Comparison of ENCODE assay signal across 11 cellular contexts in the genomic region with DNA sequence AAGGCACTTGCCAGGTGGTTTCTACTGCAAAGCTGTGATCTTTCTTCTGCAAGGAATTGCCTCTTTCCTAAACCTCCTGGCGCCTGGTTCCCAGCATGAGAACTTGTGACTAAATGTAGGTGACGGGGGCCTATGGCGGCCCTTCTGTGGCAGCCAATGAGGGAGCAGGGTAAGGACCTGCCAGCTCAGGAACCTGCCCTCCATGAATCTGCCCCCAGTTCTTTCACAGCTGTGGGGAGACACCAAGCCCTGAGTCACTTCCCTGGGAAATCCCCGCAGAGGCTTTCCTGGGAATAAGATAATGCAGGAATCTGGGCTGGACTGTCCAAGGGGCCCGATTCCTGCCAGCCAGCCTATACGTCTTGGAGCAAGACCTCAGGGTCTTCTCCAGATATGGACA.
A peak's percentile ranks its signal among the peaks of the same experiment; 100 is the strongest.
DNase-seq lines count a peak whose midpoint lies in the region; TF ChIP-seq lines count a peak whose summit lies in the region.
"Had no signal": no experiment of that assay in that cellular context is flagged by ENCODE, and none has a peak within 500 bp of the region (broad histone marks: within the 10 kb centered on the region; RNA-seq: fewer than 3 reads in every experiment).

No MANE protein-coding gene starts in this region.

- POLR2A ChIA-PET in GM10248 (lab: Yijun Ruan, JAX), result no interaction called here

- TF ChIP-seq CTCF in foreskin fibroblast (IDR thresholded peaks at IDR 0.05; ENCODE audit: low read depth, low read length) (no peak), GM10248 (IDR thresholded peaks at IDR 0.05; ENCODE audit: control extremely low read depth, extremely low read depth, low read depth, missing control alignments) (no peak)

- H3K4me3 ChIP-seq in foreskin fibroblast (ENCODE audit: low read depth in 1 of 2, low read length in 2 of 2), result no peak overlapping the region
- no peak overlapping the region for H3K4me3 ChIP-seq in skeletal muscle cell (ENCODE audit: low read depth, low read length)
- H3K4me3 ChIP-seq: lung had no signal

- peak; percentile 78 for DNase-seq in NCI-H2171 treated with DMSO at 0.1 percent for 48 hours (lab: John Stamatoyannopoulos, UW)
- no peak for DNase-seq in NCI-H2171 (lab: John Stamatoyannopoulos, UW)
- DNase-seq in T1000 (lab: John Stamatoyannopoulos, UW), result peak; percentile 68
- peak; percentile 26 to 59 for DNase-seq in foreskin fibroblast
- DNase-seq in skeletal muscle cell (ENCODE audit: low read depth), result peak; percentile 21
- no peak for DNase-seq in GM10248 (ENCODE audit: extremely low spot score)
- DNase-seq in activated T-cell treated with anti-CD3 and anti-CD28 coated beads, Interleukin-2, amount 50 U/mL, for 1 hour, result no peak
- DNase-seq in GDM1 (lab: John Stamatoyannopoulos, UW), result no peak
- DNase-seq: DND-41, NCI-H1694 treated with DMSO at 0.1 percent for 48 hours had no signal

- CTCF ChIA-PET in GM10248 (lab: Yijun Ruan, JAX), result interaction anchor here (0.7 kb wide), 1 partner anchor 96 kb away, joined by 3 read pairs; no protein-coding TSS in a partner anchor

Comparison
In these comparisons a context has a peak if more than half of its experiments do, and no peak if none do; other contexts are left out.
1. DNase-seq: peak in NCI-H2171 treated with DMSO at 0.1 percent for 48 hours (single experiment), T1000 (single experiment), foreskin fibroblast (2 of 2) and skeletal muscle cell (single experiment); none in NCI-H2171 (single experiment), GM10248 (single experiment), activated T-cell treated with anti-CD3 and anti-CD28 coated beads, Interleukin-2, amount 50 U/mL, for 1 hour (single experiment) and GDM1 (single experiment).